11 cellular contexts compared by ENCODE assay signal in genomic region chr2:68436270-68436669, GRCh38. TPM values are rescaled to one million over a fixed set of nuclear protein-coding genes. Genes with fewer than 3 reads are reported as not detected.
A peak's percentile ranks its signal among the peaks of the same experiment; 100 is the strongest.
DNase-seq lines count a peak whose midpoint lies in the region; ATAC-seq and TF ChIP-seq lines count a peak whose summit lies in the region.
"Had no signal": no experiment of that assay in that cellular context is flagged by ENCODE, and none has a peak within 500 bp of the region (broad histone marks: within the 10 kb centered on the region; RNA-seq: fewer than 3 reads in every experiment).

No MANE protein-coding gene starts in this region.

- peaks cover 45% of the 10 kb centered on the region for H3K4me1 Mint-ChIP-seq in nephron

- in situ Hi-C loops in transverse colon (cut with MboI; ENCODE audit: low pct_ligation_motif_present in 1 of 4, low pct_unique_long_range_greater_than_20kb in 1 of 4, low sequenced_read_pairs in 3 of 4), result loop anchor here in 2 of 4 donors (10.0 to 25.0 kb wide), 4 partner anchors 61 to 324 kb away; partner anchors contain the start of gene PNO1 (in 1 of the 2)

- intact Hi-C loops in dorsolateral prefrontal cortex (cut with DNase I) (loop anchor here in 1 of 2 donors (10.0 kb wide), 1 partner anchor 311 kb away; no protein-coding TSS in a partner anchor), transverse colon (cut with DNase I; ENCODE audit: low total_unique reads) (no loop called here)

- H3K27ac ChIP-seq in SU-DHL-6 (ENCODE audit: low read depth, low read length), result peak overlapping the region; percentile 22; the same call in 1 of the 2 replicates
- peak overlapping the region in 54 of 59 donors; percentile 5 to 86 (median 64) for H3K27ac ChIP-seq in dorsolateral prefrontal cortex
- H3K27ac ChIP-seq in transverse colon, result peak overlapping the region; percentile 7 to 52 (median 37)
- no peak overlapping the region for H3K27ac ChIP-seq in substantia nigra (ENCODE audit: low read depth, low read length, poor library complexity, severe bottlenecking)

- WGBS in transverse colon (ENCODE audit: low coverage in 1 of 2), 2 donors, result 47 to 49% methylated on average over 4 of the region's 4 CpGs

- peak overlapping the region; percentile 9 for H3K4me2 ChIP-seq in SU-DHL-6 (ENCODE audit: low read depth, low read length, poor library complexity, severe bottlenecking)

- H3K36me3 Mint-ChIP-seq in nephron (ENCODE audit: low read depth), result no peaks in the 10 kb centered on the region

- H3K9me3 ChIP-seq in SU-DHL-6 (ENCODE audit: insufficient read depth, low read length) (no peaks in the 10 kb centered on the region), transverse colon (no peaks in the 10 kb centered on the region)
- H3K9me3 ChIP-seq: adrenal gland had no signal

- H3K79me2 ChIP-seq in SU-DHL-6 (ENCODE audit: insufficient read depth, low read length), result no peaks in the 10 kb centered on the region

- H3K27me3 ChIP-seq in SU-DHL-6 (ENCODE audit: low read length) (no peaks in the 10 kb centered on the region), dorsolateral prefrontal cortex (no peaks in the 10 kb centered on the region), transverse colon (no peaks in the 10 kb centered on the region)
- H3K27me3 ChIP-seq: adrenal gland had no signal

- 0 out of 2 replicates have a peak, but pooled peaks cover 8% of the 10 kb centered on the region for H3F3A ChIP-seq in SU-DHL-6 (ENCODE audit: insufficient read depth)

- H4K20me1 ChIP-seq in SU-DHL-6 (ENCODE audit: low read depth, low read length), result no peaks in the 10 kb centered on the region

- H3K36me3 ChIP-seq in SU-DHL-6 (ENCODE audit: low read length) (no peaks in the 10 kb centered on the region), transverse colon (no peaks in the 10 kb centered on the region)
- H3K36me3 ChIP-seq: adrenal gland had no signal

- peaks cover 0 to 19% (median 5%) of the 10 kb centered on the region in 4 donors for H3K4me1 ChIP-seq in transverse colon

- H3K9me3 Mint-ChIP-seq in nephron, result no peaks in the 10 kb centered on the region

- no peak for TF ChIP-seq EP300 in transverse colon (IDR thresholded peaks at IDR 0.05; ENCODE audit: low read depth)

- peak in 1 of 10 donors; percentile 18 for DNase-seq in dorsolateral prefrontal cortex
- no peak for DNase-seq in transverse colon
- no peak for DNase-seq in substantia nigra (lab: John Stamatoyannopoulos, UW)
- DNase-seq: adrenal gland; NCI-H1417; NCI-H69; stimulated activated naive B cell treated with anti-CD40 and anti-IgM and Interleukin-4, amounts not matched to agents 10 μg/mL and 1 μg/mL and 100 μg/mL, for 72 hours had no signal

- peak overlapping the region in 1 of 3 experiments; percentile 34 for H3K4me3 Mint-ChIP-seq in nephron
- H3K4me3 Mint-ChIP-seq: stimulated activated naive B cell treated with anti-CD40 and anti-IgM and Interleukin-4, amounts not matched to agents 10 μg/mL and 1 μg/mL and 100 μg/mL, for 72 hours had no signal

- no peaks in the 10 kb centered on the region for H3K9me2 ChIP-seq in SU-DHL-6 (replicated peaks; ENCODE audit: insufficient read depth, low read length)

- 0 out of 2 replicates have a peak overlapping the region, but pooled peaks have one; percentile 8 for H3K9ac ChIP-seq in SU-DHL-6 (ENCODE audit: low read length)

- peak overlapping the region; percentile 41 to 83 (median 51) for H3K27ac Mint-ChIP-seq in nephron
- H3K27ac Mint-ChIP-seq: stimulated activated naive B cell treated with anti-CD40 and anti-IgM and Interleukin-4, amounts not matched to agents 10 μg/mL and 1 μg/mL and 100 μg/mL, for 72 hours had no signal

- TF ChIP-seq CTCF in SU-DHL-6 (IDR thresholded peaks at IDR 0.05; ENCODE audit: insufficient read depth, low read length, poor library complexity, severe bottlenecking), result no peak
- no peak for TF ChIP-seq CTCF in dorsolateral prefrontal cortex (IDR thresholded peaks at IDR 0.05 in 54 of 56, conservative IDR thresholded peaks at IDR 0.05 in 2 of 56; ENCODE audit: low read depth in 1 of 56, partially characterized antibody in 56 of 56)
- TF ChIP-seq CTCF in nephron (IDR thresholded peaks at IDR 0.05; ENCODE audit: unreplicated experiment in 3 of 3), result no peak
- TF ChIP-seq CTCF in transverse colon (IDR thresholded peaks at IDR 0.05), result no peak

- H3K4me3 ChIP-seq in SU-DHL-6 (ENCODE audit: insufficient read depth, low read length, poor library complexity, severe bottlenecking) (no peak overlapping the region), dorsolateral prefrontal cortex (no peak overlapping the region), transverse colon (no peak overlapping the region)
- H3K4me3 ChIP-seq: adrenal gland had no signal

- no peak overlapping the region for H2AFZ ChIP-seq in SU-DHL-6 (ENCODE audit: low read depth, low read length, severe bottlenecking)

- TF ChIP-seq POLR2A in transverse colon (IDR thresholded peaks at IDR 0.05), result no peak

- H3K27me3 Mint-ChIP-seq in nephron (ENCODE audit: low read depth), result no peaks in the 10 kb centered on the region
- H3K27me3 Mint-ChIP-seq: stimulated activated naive B cell treated with anti-CD40 and anti-IgM and Interleukin-4, amounts not matched to agents 10 μg/mL and 1 μg/mL and 100 μg/mL, for 72 hours had no signal

- ATAC-seq in GM21423 (IDR thresholded peaks at IDR 0.05; ENCODE audit: unreplicated experiment) (no peak), GM21360 (IDR thresholded peaks at IDR 0.05; ENCODE audit: unreplicated experiment) (no peak)
- ATAC-seq: stimulated activated naive B cell treated with anti-CD40 and anti-IgM and Interleukin-4, amounts not matched to agents 10 μg/mL and 1 μg/mL and 100 μg/mL, for 72 hours had no signal

RNA-seq across cellular contexts. Expression of gene FBXO48, which starts 30.8 kb away (rescaled TPM):
- total RNA-seq in dorsolateral prefrontal cortex, result 1 to 10 TPM; 1.2 to 3.7 (median 2.4) TPM
- total RNA-seq in transverse colon, result 1 to 10 TPM in 3 of 4 donors, under 1 TPM in 1; 0.60 to 2.6 (median 2.2) TPM

RNA-seq across cellular contexts. Expression of gene APLF, which starts 31.1 kb away (rescaled TPM):
- 10 to 100 TPM in 36 of 120 experiments, 1 to 10 TPM in 84; 4.5 to 15.3 (median 9.1) TPM for total RNA-seq in dorsolateral prefrontal cortex
- total RNA-seq in transverse colon, result 10 to 100 TPM in 2 of 4 donors, 1 to 10 TPM in 2; 2.9 to 28.5 (median 8.1) TPM
